8 cellular contexts compared by ENCODE assay signal in genomic region chr18:48943333-48943732, GRCh38. TPM values are rescaled to one million over a fixed set of nuclear protein-coding genes. Genes with fewer than 3 reads are reported as not detected.
DNase-seq lines count a peak whose midpoint lies in the region; ATAC-seq and TF ChIP-seq lines count a peak whose summit lies in the region.

No MANE protein-coding gene starts in this region.

- H3K4me3 ChIP-seq in ascending aorta, result peak overlapping the region; percentile 88 to 94
- H3K4me3 ChIP-seq in right lobe of liver, result peak overlapping the region in 1 of 3 donors; percentile 5
- peak overlapping the region in 1 of 5 donors; percentile 4 for H3K4me3 ChIP-seq in subcutaneous abdominal adipose tissue (ENCODE audit: low read depth in 1 of 5, low read length in 5 of 5)

- H3K9me3 Mint-ChIP-seq in activated CD4-positive, alpha-beta memory T cell treated with anti-CD3 and anti-CD28 coated beads, Interleukin-2, amount 10 ng/mL, durations not matched to agents 7 days and 5 days, result no peaks in the 10 kb centered on the region
- no peaks in the 10 kb centered on the region for H3K9me3 Mint-ChIP-seq in activated CD4-positive, alpha-beta memory T cell treated with anti-CD3 and anti-CD28 coated beads for 36 hours

- no peaks in the 10 kb centered on the region for H3K27me3 Mint-ChIP-seq in activated CD4-positive, alpha-beta memory T cell treated with anti-CD3 and anti-CD28 coated beads, Interleukin-2, amount 10 ng/mL, durations not matched to agents 7 days and 5 days
- no peaks in the 10 kb centered on the region for H3K27me3 Mint-ChIP-seq in activated CD4-positive, alpha-beta memory T cell treated with anti-CD3 and anti-CD28 coated beads for 36 hours

- peak overlapping the region in 2 of 5 donors; percentile 10 to 23 for H3K9ac ChIP-seq in subcutaneous abdominal adipose tissue (ENCODE audit: low read length in 5 of 5)

- TF ChIP-seq CTCF in ascending aorta (IDR thresholded peaks at IDR 0.05), result no peak
- no peak for TF ChIP-seq CTCF in right lobe of liver (IDR thresholded peaks at IDR 0.05)

- 85% methylated on average over 6 of the region's 7 CpGs for WGBS in right lobe of liver (ENCODE audit: insufficient coverage, low coverage, low lambda C conversion rate, missing lambda C conversion rate)

- H3K4me3 Mint-ChIP-seq in activated CD4-positive, alpha-beta memory T cell treated with anti-CD3 and anti-CD28 coated beads, Interleukin-2, amount 10 ng/mL, durations not matched to agents 7 days and 5 days, result no peak overlapping the region
- no peak overlapping the region for H3K4me3 Mint-ChIP-seq in activated CD4-positive, alpha-beta memory T cell treated with anti-CD3 and anti-CD28 coated beads for 36 hours

- H3K27ac Mint-ChIP-seq in activated CD4-positive, alpha-beta memory T cell treated with anti-CD3 and anti-CD28 coated beads, Interleukin-2, amount 10 ng/mL, durations not matched to agents 7 days and 5 days, result peak overlapping the region; percentile 69
- H3K27ac Mint-ChIP-seq in activated CD4-positive, alpha-beta memory T cell treated with anti-CD3 and anti-CD28 coated beads for 36 hours, result no peak overlapping the region

- peaks cover 98% of the 10 kb centered on the region for H3K4me1 Mint-ChIP-seq in activated CD4-positive, alpha-beta memory T cell treated with anti-CD3 and anti-CD28 coated beads, Interleukin-2, amount 10 ng/mL, durations not matched to agents 7 days and 5 days
- H3K4me1 Mint-ChIP-seq in activated CD4-positive, alpha-beta memory T cell treated with anti-CD3 and anti-CD28 coated beads for 36 hours (ENCODE audit: low read depth), result peaks cover 93% of the 10 kb centered on the region

- intact Hi-C loops in activated CD4-positive, alpha-beta memory T cell treated with anti-CD3 and anti-CD28 coated beads for 36 hours (cut with micrococcal nuclease), result loop anchor here (10.0 kb wide), 2 partner anchors 541 to 871 kb away; partner anchors contain the start of genes ACAA2 and C18orf32
- intact Hi-C loops in ascending aorta (cut with DNase I) (no loop called here), right lobe of liver (cut with DNase I) (loop anchor here in 1 of 2 donors (10.0 kb wide), 1 partner anchor 159 kb away; no protein-coding TSS in a partner anchor)

- peak overlapping the region; percentile 97 to 99 for H3K27ac ChIP-seq in ascending aorta
- H3K27ac ChIP-seq in right lobe of liver, result peak overlapping the region; percentile 71 to 97 (median 91)
- H3K27ac ChIP-seq in subcutaneous abdominal adipose tissue (ENCODE audit: low read depth, low read length), result peak overlapping the region; percentile 70

- POLR2A ChIA-PET in activated CD4-positive, alpha-beta memory T cell treated with anti-CD3 and anti-CD28 coated beads, Interleukin-2, amount 10 ng/mL, durations not matched to agents 7 days and 5 days (lab: Charles Lee), result interaction anchor here (1.6 kb wide), 1 partner anchor 13 kb away, joined by 4 read pairs; no protein-coding TSS in a partner anchor
- POLR2A ChIA-PET in activated CD4-positive, alpha-beta memory T cell treated with anti-CD3 and anti-CD28 coated beads for 36 hours (lab: Charles Lee), result no interaction called here

- H3K36me3 ChIP-seq in ascending aorta (peaks cover 1 to 18% of the 10 kb centered on the region in 2 donors), right lobe of liver (peaks cover 0 to 8% (median under 1%) of the 10 kb centered on the region in 4 donors), subcutaneous abdominal adipose tissue (ENCODE audit: control insufficient read depth in 5 of 5, insufficient read depth in 5 of 5, low read length in 5 of 5) (peaks cover 0 to 39% (median 17%) of the 10 kb centered on the region in 5 donors)

- no peak for ATAC-seq in right lobe of liver

- no peak for DNase-seq in activated CD4-positive, alpha-beta memory T cell treated with anti-CD3 and anti-CD28 coated beads, Interleukin-2, amount 10 ng/mL, durations not matched to agents 7 days and 5 days
- no peak for DNase-seq in activated CD4-positive, alpha-beta memory T cell treated with anti-CD3 and anti-CD28 coated beads for 36 hours
- no peak for DNase-seq in ascending aorta (ENCODE audit: low spot score in 2 of 2)
- DNase-seq in right lobe of liver, result no peak
- no peak for DNase-seq in NCI-H2107 (lab: John Stamatoyannopoulos, UW)
- no peak for DNase-seq in anterior cingulate cortex (lab: John Stamatoyannopoulos, UW)
- no peak for DNase-seq in HUDEP-2 (lab: John Stamatoyannopoulos, UW; ENCODE audit: unreplicated experiment in 76 of 76)

- CTCF ChIA-PET in activated CD4-positive, alpha-beta memory T cell treated with anti-CD3 and anti-CD28 coated beads, Interleukin-2, amount 10 ng/mL, durations not matched to agents 7 days and 5 days (lab: Charles Lee), result no interaction called here
- CTCF ChIA-PET in activated CD4-positive, alpha-beta memory T cell treated with anti-CD3 and anti-CD28 coated beads for 36 hours (lab: Charles Lee), result interaction anchor here (1.1 kb wide), 1 partner anchor 266 kb away, joined by 3 read pairs; no protein-coding TSS in a partner anchor

- H3K9me3 ChIP-seq in ascending aorta (no peaks in the 10 kb centered on the region), right lobe of liver (no peaks in the 10 kb centered on the region), subcutaneous abdominal adipose tissue (ENCODE audit: control insufficient read depth in 5 of 5, low read length in 5 of 5) (no peaks in the 10 kb centered on the region)

- H3K27me3 ChIP-seq in ascending aorta, result no peaks in the 10 kb centered on the region
- no peaks in the 10 kb centered on the region for H3K27me3 ChIP-seq in right lobe of liver
- no peaks in the 10 kb centered on the region for H3K27me3 ChIP-seq in subcutaneous abdominal adipose tissue (ENCODE audit: control insufficient read depth in 5 of 5, insufficient read depth in 4 of 5, low read length in 5 of 5)

- TF ChIP-seq POLR2A in right lobe of liver (IDR thresholded peaks at IDR 0.05), result no peak

- H3K4me1 ChIP-seq in ascending aorta (peaks cover 29 to 66% of the 10 kb centered on the region in 2 donors), right lobe of liver (peaks cover 0 to 95% (median 38%) of the 10 kb centered on the region in 4 donors), subcutaneous abdominal adipose tissue (ENCODE audit: control insufficient read depth in 5 of 5, insufficient read depth in 5 of 5, low read length in 5 of 5) (peaks cover 14 to 99% (median 99%) of the 10 kb centered on the region in 5 donors)

- H3K36me3 Mint-ChIP-seq in activated CD4-positive, alpha-beta memory T cell treated with anti-CD3 and anti-CD28 coated beads, Interleukin-2, amount 10 ng/mL, durations not matched to agents 7 days and 5 days (ENCODE audit: low read depth), result peaks cover 95% of the 10 kb centered on the region
- peaks cover 36% of the 10 kb centered on the region for H3K36me3 Mint-ChIP-seq in activated CD4-positive, alpha-beta memory T cell treated with anti-CD3 and anti-CD28 coated beads for 36 hours

RNA-seq across cellular contexts. Expression of gene SMAD7, which starts 7.4 kb away (rescaled TPM):
- total RNA-seq in activated CD4-positive, alpha-beta memory T cell treated with anti-CD3 and anti-CD28 coated beads, Interleukin-2, amount 10 ng/mL, durations not matched to agents 7 days and 5 days, result 10 to 100 TPM; 30.0 to 31.0 TPM
- 10 to 100 TPM; 13.6 to 14.4 TPM for total RNA-seq in activated CD4-positive, alpha-beta memory T cell treated with anti-CD3 and anti-CD28 coated beads for 36 hours
- total RNA-seq in ascending aorta (76.5 TPM), right lobe of liver (10 to 100 TPM in 4 of 6 experiments, 1 to 10 TPM in 2; 8.2 to 13.5 (median 11.0) TPM)
